25 cellular contexts compared by ENCODE assay signal in genomic region chr6:63372951-63373533, GRCh38. TPM values are rescaled to one million over a fixed set of nuclear protein-coding genes. Genes with fewer than 3 reads are reported as not detected.
A peak's percentile ranks its signal among the peaks of the same experiment; 100 is the strongest.
DNase-seq lines count a peak whose midpoint lies in the region; ATAC-seq, FAIRE-seq and TF ChIP-seq lines count a peak whose summit lies in the region.
"Had no signal": no experiment of that assay in that cellular context is flagged by ENCODE, and none has a peak within 500 bp of the region (broad histone marks: within the 10 kb centered on the region; RNA-seq: fewer than 3 reads in every experiment).

No MANE protein-coding gene starts in this region.

- no peak overlapping the region for H3K27ac Mint-ChIP-seq in neural progenitor cell
- no peak overlapping the region for H3K27ac Mint-ChIP-seq in activated T-cell treated with anti-CD3 and anti-CD28 coated beads, Interleukin-2, amount 50 U/mL, for 72 hours
- H3K27ac Mint-ChIP-seq: CD4-positive, alpha-beta memory T cell; HFFc6; T-helper 17 cell had no signal

- no peaks in the 10 kb centered on the region for H3K36me3 Mint-ChIP-seq in neural progenitor cell
- H3K36me3 Mint-ChIP-seq in activated T-cell treated with anti-CD3 and anti-CD28 coated beads, Interleukin-2, amount 50 U/mL, for 72 hours (ENCODE audit: insufficient read depth in 2 of 2): peaks cover 0 to 3% of the 10 kb centered on the region in 2 donors
- H3K36me3 Mint-ChIP-seq: CD4-positive, alpha-beta memory T cell had no signal

- peak; percentile 39 for DNase-seq in DMS53 (lab: John Stamatoyannopoulos, UW)
- no peak for DNase-seq in DMS53 treated with DMSO at 0.1 percent for 48 hours (lab: John Stamatoyannopoulos, UW; ENCODE audit: unreplicated experiment)
- DNase-seq in PC-3: peak; percentile 26
- DNase-seq in endothelial cell of umbilical vein (ENCODE audit: low read depth, low spot score): no peak
- DNase-seq in neural progenitor cell (ENCODE audit: low spot score): no peak
- DNase-seq in activated T-cell treated with anti-CD3 and anti-CD28 coated beads, Interleukin-2, amount 50 U/mL, for 72 hours: no peak
- no peak for DNase-seq in HT-29 (ENCODE audit: low spot score)
- DNase-seq: ACHN; Caco-2; CD4-positive, alpha-beta memory T cell; DMS 273 treated with DMSO at 0.1 percent for 48 hours; H7; HFFc6; Karpas-422; MV-4-11; NCI-H1105 treated with DMSO at 0.1 percent for 48 hours; NCI-H1694; NCI-H748 treated with DMSO at 0.1 percent for 48 hours; Right ventricle myocardium superior; T-helper 17 cell had no signal

- H3K4me3 ChIP-seq in PC-3 (ENCODE audit: low read length) (no peak overlapping the region), endothelial cell of umbilical vein (replicated peaks in 1 of 3; ENCODE audit: insufficient read depth in 1 of 3, low read depth in 1 of 3, low read length in 3 of 3) (no peak overlapping the region), neural progenitor cell (no peak overlapping the region)
- H3K4me3 ChIP-seq: BLaER1 had no signal

- no peak overlapping the region for H3K27ac ChIP-seq in PC-3 (ENCODE audit: low read length)
- H3K27ac ChIP-seq in endothelial cell of umbilical vein (ENCODE audit: insufficient read depth, low read depth, low read length): no peak overlapping the region
- H3K27ac ChIP-seq in neural progenitor cell: no peak overlapping the region
- H3K27ac ChIP-seq: 22Rv1, BLaER1 had no signal

- H3K27me3 Mint-ChIP-seq in neural progenitor cell (ENCODE audit: insufficient read depth, low read depth): peaks cover 3% of the 10 kb centered on the region
- no peaks in the 10 kb centered on the region for H3K27me3 Mint-ChIP-seq in activated T-cell treated with anti-CD3 and anti-CD28 coated beads, Interleukin-2, amount 50 U/mL, for 72 hours (ENCODE audit: low read depth)
- H3K27me3 Mint-ChIP-seq: CD4-positive, alpha-beta memory T cell had no signal

- FAIRE-seq in endothelial cell of umbilical vein (lab: Jason Lieb, UNC): no peak
- FAIRE-seq: G401.6 had no signal

- intact Hi-C loops in PC-3 (cut with micrococcal nuclease): no loop called here
- intact Hi-C loops in endothelial cell of umbilical vein (cut with micrococcal nuclease): no loop called here

- H3K4me1 Mint-ChIP-seq in neural progenitor cell: no peaks in the 10 kb centered on the region
- H3K4me1 Mint-ChIP-seq in activated T-cell treated with anti-CD3 and anti-CD28 coated beads, Interleukin-2, amount 50 U/mL, for 72 hours (ENCODE audit: low read depth): no peaks in the 10 kb centered on the region
- H3K4me1 Mint-ChIP-seq: CD4-positive, alpha-beta memory T cell; T-helper 17 cell had no signal

- H2AFZ ChIP-seq in PC-3 (ENCODE audit: low read length): peak overlapping the region; percentile 53
- no peak overlapping the region for H2AFZ ChIP-seq in endothelial cell of umbilical vein (ENCODE audit: low read depth, low read length)
- H2AFZ ChIP-seq in neural progenitor cell (replicated peaks): peak overlapping the region; percentile 74

- H3F3A ChIP-seq in PC-3 (ENCODE audit: low read length, unreplicated experiment): no peaks in the 10 kb centered on the region
- no peaks in the 10 kb centered on the region for H3F3A ChIP-seq in neural progenitor cell (ENCODE audit: low read depth)

- H3K9me1 ChIP-seq in endothelial cell of umbilical vein (replicated peaks; ENCODE audit: control insufficient read depth, extremely low read depth, insufficient read depth, low read length): no peaks in the 10 kb centered on the region

- dilution Hi-C loops in endothelial cell of umbilical vein (cut with MboI; ENCODE audit: extremely low pct_ligation_motif_present, low sequenced_read_pairs): no loop called here

- H3K9me3 ChIP-seq in PC-3 (ENCODE audit: low read length) (no peaks in the 10 kb centered on the region), endothelial cell of umbilical vein (replicated peaks; ENCODE audit: control insufficient read depth, insufficient read depth, low read length) (no peaks in the 10 kb centered on the region), neural progenitor cell (ENCODE audit: low read depth) (no peaks in the 10 kb centered on the region)
- H3K9me3 ChIP-seq: BLaER1, Caco-2 had no signal

- H3K9me3 Mint-ChIP-seq in neural progenitor cell: no peaks in the 10 kb centered on the region
- peaks cover 0 to 4% of the 10 kb centered on the region in 2 donors for H3K9me3 Mint-ChIP-seq in activated T-cell treated with anti-CD3 and anti-CD28 coated beads, Interleukin-2, amount 50 U/mL, for 72 hours
- H3K9me3 Mint-ChIP-seq: HFFc6 had no signal

- ATAC-seq in PC-3: no peak
- ATAC-seq in activated T-cell treated with anti-CD3 and anti-CD28 coated beads, Interleukin-2, amount 50 U/mL, for 72 hours (replicated peaks in 1 of 2): no peak
- ATAC-seq in HG03439 (IDR thresholded peaks at IDR 0.05; ENCODE audit: unreplicated experiment): no peak
- ATAC-seq: T-helper 17 cell had no signal

- no peak overlapping the region for H3K4me3 Mint-ChIP-seq in neural progenitor cell
- no peak overlapping the region for H3K4me3 Mint-ChIP-seq in activated T-cell treated with anti-CD3 and anti-CD28 coated beads, Interleukin-2, amount 50 U/mL, for 72 hours
- H3K4me3 Mint-ChIP-seq: CD4-positive, alpha-beta memory T cell; HFFc6; T-helper 17 cell had no signal

- no peaks in the 10 kb centered on the region for H3K9me2 ChIP-seq in PC-3 (replicated peaks; ENCODE audit: low read length)

- H3K9ac ChIP-seq in PC-3 (ENCODE audit: low read length) (no peak overlapping the region), endothelial cell of umbilical vein (replicated peaks; ENCODE audit: extremely low read depth, insufficient read depth, low read length) (no peak overlapping the region), neural progenitor cell (no peak overlapping the region)
- H3K9ac ChIP-seq: BLaER1 had no signal

- H4K20me1 ChIP-seq in PC-3 (ENCODE audit: low read length) (no peaks in the 10 kb centered on the region), endothelial cell of umbilical vein (replicated peaks; ENCODE audit: control insufficient read depth, extremely low read depth, insufficient read depth, low read length) (no peaks in the 10 kb centered on the region), neural progenitor cell (ENCODE audit: low read depth) (no peaks in the 10 kb centered on the region)
- H4K20me1 ChIP-seq: BLaER1 had no signal

- BruUV-seq in PC-3 (replicated peaks; lab: Mats Ljungman, UMichigan): no TSS peak
- BruUV-seq in endothelial cell of umbilical vein (replicated peaks; lab: Mats Ljungman, UMichigan): no TSS peak

- TF ChIP-seq CTCF in PC-3 (conservative IDR thresholded peaks at IDR 0.05; ENCODE audit: low read depth, low read length) (no peak), endothelial cell of umbilical vein (IDR thresholded peaks at IDR 0.05; ENCODE audit: extremely low read depth in 1 of 2, insufficient read depth in 1 of 2, low read depth in 1 of 2, low read length in 2 of 2) (no peak), neural progenitor cell (IDR thresholded peaks at IDR 0.05) (no peak)

- no peak overlapping the region for H3K4me2 ChIP-seq in PC-3 (ENCODE audit: low read length)
- H3K4me2 ChIP-seq in endothelial cell of umbilical vein (ENCODE audit: insufficient read depth, low read length): no peak overlapping the region
- no peak overlapping the region for H3K4me2 ChIP-seq in neural progenitor cell

- no peaks in the 10 kb centered on the region for H3K36me3 ChIP-seq in PC-3 (ENCODE audit: low read depth, low read length)
- no peaks in the 10 kb centered on the region for H3K36me3 ChIP-seq in endothelial cell of umbilical vein (ENCODE audit: control insufficient read depth in 2 of 2, extremely low read depth in 1 of 2, insufficient read depth in 2 of 2, low read length in 2 of 2)
- H3K36me3 ChIP-seq in neural progenitor cell: no peaks in the 10 kb centered on the region
- H3K36me3 ChIP-seq: BLaER1 had no signal

- H3K4me1 ChIP-seq in PC-3 (ENCODE audit: insufficient read depth, low read length): no peaks in the 10 kb centered on the region
- H3K4me1 ChIP-seq in endothelial cell of umbilical vein (ENCODE audit: control insufficient read depth, extremely low read depth, insufficient read depth, low read length): no peaks in the 10 kb centered on the region
- no peaks in the 10 kb centered on the region for H3K4me1 ChIP-seq in neural progenitor cell

- POLR2A ChIA-PET in PC-3 (lab: Charles Lee; ENCODE audit: unreplicated experiment): no interaction called here
- POLR2A ChIA-PET in endothelial cell of umbilical vein (lab: Charles Lee): no interaction called here

- CTCF ChIA-PET in PC-3 (lab: Charles Lee) (no interaction called here), endothelial cell of umbilical vein (lab: Charles Lee) (no interaction called here)

- TF ChIP-seq POLR2A in endothelial cell of umbilical vein (IDR thresholded peaks at IDR 0.05; ENCODE audit: low read depth, low read length): no peak

- H3K79me2 ChIP-seq in PC-3 (ENCODE audit: low read length) (no peaks in the 10 kb centered on the region), endothelial cell of umbilical vein (ENCODE audit: control insufficient read depth, insufficient read depth, low read length) (no peaks in the 10 kb centered on the region), neural progenitor cell (ENCODE audit: low read depth) (no peaks in the 10 kb centered on the region)

- H3K27me3 ChIP-seq in PC-3 (ENCODE audit: low read length) (no peaks in the 10 kb centered on the region), endothelial cell of umbilical vein (ENCODE audit: control insufficient read depth in 2 of 2, insufficient read depth in 2 of 2, low read length in 2 of 2) (no peaks in the 10 kb centered on the region), neural progenitor cell (no peaks in the 10 kb centered on the region)
- H3K27me3 ChIP-seq: BLaER1 had no signal

TF ChIP-seq in endothelial cell of umbilical vein, 7 proteins besides CTCF, POLR2A, EP300 and RAD21 (continues in another document):
- TF ChIP-seq MYC (IDR thresholded peaks at IDR 0.05; ENCODE audit: low read depth, low read length): no peak
- TF ChIP-seq FOS (IDR thresholded peaks at IDR 0.05; ENCODE audit: borderline replicate concordance, insufficient read depth, low read length): no peak
- no peak for TF ChIP-seq EZH2 (IDR thresholded peaks at IDR 0.05; ENCODE audit: borderline replicate concordance, low read depth, low read length, severe bottlenecking)

RNA-seq across cellular contexts. Expression of gene LGSN, which starts 53.3 kb away (rescaled TPM):
- total RNA-seq in PC-3 (2014; rRNA removed) (not detected in 2 replicates), endothelial cell of umbilical vein (not detected in 2 replicates), neural progenitor cell (ENCODE audit: low replicate concordance) (0.09 and 0.40 TPM in 2 replicates)
- not detected in 2 replicates for polyA plus RNA-seq in endothelial cell of umbilical vein
- not detected in 2 replicates for polyA plus RNA-seq in endothelial cell of umbilical vein (2011; cell fraction: cytosol; rRNA removed)
- polyA plus RNA-seq in endothelial cell of umbilical vein (2011; cell fraction: nucleus; rRNA removed): not detected in 2 replicates
- not detected in 2 replicates for polyA plus RNA-seq in endothelial cell of umbilical vein (2012)
- polyA minus RNA-seq in endothelial cell of umbilical vein: not detected in 2 replicates
- polyA minus RNA-seq in endothelial cell of umbilical vein (2011; cell fraction: cytosol; rRNA and poly(A)+ RNA removed): 2.8 TPM
- not detected in 2 replicates for polyA minus RNA-seq in endothelial cell of umbilical vein (2011; cell fraction: nucleus; rRNA and poly(A)+ RNA removed)
- under 1 TPM in 1 of 2 donors, not detected in 1; 0.32 TPM for total RNA-seq in activated T-cell treated with anti-CD3 and anti-CD28 coated beads, Interleukin-2, amount 50 U/mL, for 72 hours
- not detected in 2 replicates for total RNA-seq in HT-29 (2014; rRNA removed; shearing (Covaris generic))
- total RNA-seq: HFFc6, Right ventricle myocardium superior, RPMI7951, T-helper 17 cell had no signal
- polyA plus RNA-seq: CD4-positive, alpha-beta memory T cell had no signal

Comparison
In these comparisons a context has a peak if more than half of its experiments do, and no peak if none do; other contexts are left out.
1. DNase-seq: peak in DMS53 (single experiment) and PC-3 (single experiment); none in DMS53 treated with DMSO at 0.1 percent for 48 hours (single experiment), endothelial cell of umbilical vein (single experiment), neural progenitor cell (single experiment), activated T-cell treated with anti-CD3 and anti-CD28 coated beads, Interleukin-2, amount 50 U/mL, for 72 hours (0 of 2) and HT-29 (single experiment).